Comparison of ENCODE assay signal across 1 cellular context in the genomic region with DNA sequence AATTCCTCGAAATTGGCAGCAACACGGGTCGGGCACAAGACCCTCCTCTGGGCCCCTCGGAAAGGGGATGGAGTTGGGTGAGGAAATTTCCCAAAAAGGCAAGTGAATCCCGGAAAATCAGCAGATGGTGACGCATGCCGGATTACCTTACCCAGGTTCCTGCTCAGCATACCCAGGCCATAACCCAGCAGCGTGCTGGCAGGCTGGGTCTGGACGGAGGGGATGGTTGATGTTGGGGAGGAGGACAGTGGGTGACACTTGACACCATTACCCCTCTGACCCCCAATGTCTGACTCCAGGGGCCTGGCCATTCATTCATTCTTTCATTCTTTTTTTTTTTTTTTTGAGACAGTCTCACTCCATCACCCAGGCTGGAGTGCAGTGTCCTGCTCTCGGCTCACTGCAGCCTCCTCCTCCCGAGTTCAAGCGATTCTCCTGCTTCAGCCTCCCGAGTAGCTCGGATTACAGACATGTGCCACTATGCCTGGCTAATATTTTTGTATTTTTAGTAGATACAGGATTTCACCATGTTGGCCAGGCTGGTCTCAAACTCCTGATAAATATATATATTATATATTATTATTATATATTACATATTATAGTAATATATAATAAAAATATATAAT.
TF ChIP-seq lines count a peak whose summit lies in the region.

No MANE protein-coding gene starts in this region.

TF ChIP-seq in HepG2, 621 proteins besides CTCF, POLR2A, EP300 and RAD21 (continued from another document and continues in another):
- TF ChIP-seq FOXK2 (IDR thresholded peaks at IDR 0.05) (no peak), ZNF773 (CRISPR knock-in tag; IDR thresholded peaks at IDR 0.05; ENCODE audit: borderline replicate concordance) (no peak), ZNF530 (CRISPR knock-in tag; IDR thresholded peaks at IDR 0.05; ENCODE audit: low read depth) (no peak), ZNF652 (CRISPR knock-in tag; IDR thresholded peaks at IDR 0.05; ENCODE audit: borderline replicate concordance, low read depth) (no peak), KLF9 (CRISPR knock-in tag; IDR thresholded peaks at IDR 0.05; ENCODE audit: low read depth) (no peak), ZFP37 (CRISPR knock-in tag; IDR thresholded peaks at IDR 0.05; ENCODE audit: borderline replicate concordance) (no peak), CEBPG (CRISPR knock-in tag; IDR thresholded peaks at IDR 0.05) (no peak), ZNF263 (CRISPR knock-in tag; IDR thresholded peaks at IDR 0.05) (no peak), HNF4G (IDR thresholded peaks at IDR 0.05; ENCODE audit: borderline replicate concordance, low read depth, low read length) (no peak), HNF4G (CRISPR knock-in tag; IDR thresholded peaks at IDR 0.05; ENCODE audit: borderline replicate concordance, low read depth) (no peak), NONO (IDR thresholded peaks at IDR 0.05) (no peak), NONO (CRISPR knock-in tag; conservative IDR thresholded peaks at IDR 0.05) (no peak), ZNF17 (CRISPR knock-in tag; IDR thresholded peaks at IDR 0.05) (no peak), POGZ (CRISPR knock-in tag; IDR thresholded peaks at IDR 0.05) (no peak), ZNF737 (CRISPR knock-in tag; IDR thresholded peaks at IDR 0.05; ENCODE audit: borderline replicate concordance) (no peak), TBP (CRISPR knock-in tag; IDR thresholded peaks at IDR 0.05) (no peak), NKX3-1 (CRISPR knock-in tag; IDR thresholded peaks at IDR 0.05) (no peak), ZNF75D (CRISPR knock-in tag; IDR thresholded peaks at IDR 0.05; ENCODE audit: borderline replicate concordance) (0 out of 2 replicates have a peak, but pooled peaks have one; percentile 30), GTF2F1 (IDR thresholded peaks at IDR 0.05; ENCODE audit: low read length) (no peak), FOSL1 (CRISPR knock-in tag; IDR thresholded peaks at IDR 0.05; ENCODE audit: borderline replicate concordance) (no peak), ZNF772 (CRISPR knock-in tag; IDR thresholded peaks at IDR 0.05) (0 out of 2 replicates have a peak, but pooled peaks have one; percentile 61), MLLT10 (CRISPR knock-in tag; IDR thresholded peaks at IDR 0.05) (no peak), RXRB (CRISPR knock-in tag; IDR thresholded peaks at IDR 0.05; ENCODE audit: borderline replicate concordance) (no peak), SRF (IDR thresholded peaks at IDR 0.05; ENCODE audit: low read depth, low read length) (peak; percentile 47; the same call in 1 of the 2 replicates), ZNF251 (CRISPR knock-in tag; IDR thresholded peaks at IDR 0.05) (no peak), RAD51 (IDR thresholded peaks at IDR 0.05; ENCODE audit: borderline replicate concordance) (no peak), ZNF382 (CRISPR knock-in tag; IDR thresholded peaks at IDR 0.05; ENCODE audit: borderline replicate concordance) (no peak), MBD4 (IDR thresholded peaks at IDR 0.05; ENCODE audit: borderline replicate concordance, low read length) (no peak), HNRNPLL (IDR thresholded peaks at IDR 0.05; ENCODE audit: low read depth, low read length, poor library complexity, severe bottlenecking) (no peak), ZNF605 (CRISPR knock-in tag; IDR thresholded peaks at IDR 0.05) (no peak), MTA1 (CRISPR knock-in tag; IDR thresholded peaks at IDR 0.05; ENCODE audit: borderline replicate concordance) (no peak), ZSCAN30 (CRISPR knock-in tag; IDR thresholded peaks at IDR 0.05) (no peak), ZNF3 (CRISPR knock-in tag; IDR thresholded peaks at IDR 0.05) (no peak), ZNF160 (CRISPR knock-in tag; IDR thresholded peaks at IDR 0.05) (no peak), ISX (CRISPR knock-in tag; conservative IDR thresholded peaks at IDR 0.05) (no peak)
- TF ChIP-seq, protein P1, sequence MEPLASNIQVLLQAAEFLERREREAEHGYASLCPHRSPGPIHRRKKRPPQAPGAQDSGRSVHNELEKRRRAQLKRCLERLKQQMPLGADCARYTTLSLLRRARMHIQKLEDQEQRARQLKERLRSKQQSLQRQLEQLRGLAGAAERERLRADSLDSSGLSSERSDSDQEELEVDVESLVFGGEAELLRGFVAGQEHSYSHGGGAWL (CRISPR knock-in tag; IDR thresholded peaks at IDR 0.05): peak; percentile 6; the same call in 1 of the 2 replicates
- TF ChIP-seq, protein P2, sequence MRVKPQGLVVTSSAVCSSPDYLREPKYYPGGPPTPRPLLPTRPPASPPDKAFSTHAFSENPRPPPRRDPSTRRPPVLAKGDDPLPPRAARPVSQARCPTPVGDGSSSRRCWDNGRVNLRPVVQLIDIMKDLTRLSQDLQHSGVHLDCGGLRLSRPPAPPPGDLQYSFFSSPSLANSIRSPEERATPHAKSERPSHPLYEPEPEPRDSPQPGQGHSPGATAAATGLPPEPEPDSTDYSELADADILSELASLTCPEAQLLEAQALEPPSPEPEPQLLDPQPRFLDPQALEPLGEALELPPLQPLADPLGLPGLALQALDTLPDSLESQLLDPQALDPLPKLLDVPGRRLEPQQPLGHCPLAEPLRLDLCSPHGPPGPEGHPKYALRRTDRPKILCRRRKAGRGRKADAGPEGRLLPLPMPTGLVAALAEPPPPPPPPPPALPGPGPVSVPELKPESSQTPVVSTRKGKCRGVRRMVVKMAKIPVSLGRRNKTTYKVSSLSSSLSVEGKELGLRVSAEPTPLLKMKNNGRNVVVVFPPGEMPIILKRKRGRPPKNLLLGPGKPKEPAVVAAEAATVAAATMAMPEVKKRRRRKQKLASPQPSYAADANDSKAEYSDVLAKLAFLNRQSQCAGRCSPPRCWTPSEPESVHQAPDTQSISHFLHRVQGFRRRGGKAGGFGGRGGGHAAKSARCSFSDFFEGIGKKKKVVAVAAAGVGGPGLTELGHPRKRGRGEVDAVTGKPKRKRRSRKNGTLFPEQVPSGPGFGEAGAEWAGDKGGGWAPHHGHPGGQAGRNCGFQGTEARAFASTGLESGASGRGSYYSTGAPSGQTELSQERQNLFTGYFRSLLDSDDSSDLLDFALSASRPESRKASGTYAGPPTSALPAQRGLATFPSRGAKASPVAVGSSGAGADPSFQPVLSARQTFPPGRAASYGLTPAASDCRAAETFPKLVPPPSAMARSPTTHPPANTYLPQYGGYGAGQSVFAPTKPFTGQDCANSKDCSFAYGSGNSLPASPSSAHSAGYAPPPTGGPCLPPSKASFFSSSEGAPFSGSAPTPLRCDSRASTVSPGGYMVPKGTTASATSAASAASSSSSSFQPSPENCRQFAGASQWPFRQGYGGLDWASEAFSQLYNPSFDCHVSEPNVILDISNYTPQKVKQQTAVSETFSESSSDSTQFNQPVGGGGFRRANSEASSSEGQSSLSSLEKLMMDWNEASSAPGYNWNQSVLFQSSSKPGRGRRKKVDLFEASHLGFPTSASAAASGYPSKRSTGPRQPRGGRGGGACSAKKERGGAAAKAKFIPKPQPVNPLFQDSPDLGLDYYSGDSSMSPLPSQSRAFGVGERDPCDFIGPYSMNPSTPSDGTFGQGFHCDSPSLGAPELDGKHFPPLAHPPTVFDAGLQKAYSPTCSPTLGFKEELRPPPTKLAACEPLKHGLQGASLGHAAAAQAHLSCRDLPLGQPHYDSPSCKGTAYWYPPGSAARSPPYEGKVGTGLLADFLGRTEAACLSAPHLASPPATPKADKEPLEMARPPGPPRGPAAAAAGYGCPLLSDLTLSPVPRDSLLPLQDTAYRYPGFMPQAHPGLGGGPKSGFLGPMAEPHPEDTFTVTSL (CRISPR knock-in tag; IDR thresholded peaks at IDR 0.05; ENCODE audit: borderline replicate concordance): no peak
- TF ChIP-seq, protein P3, sequence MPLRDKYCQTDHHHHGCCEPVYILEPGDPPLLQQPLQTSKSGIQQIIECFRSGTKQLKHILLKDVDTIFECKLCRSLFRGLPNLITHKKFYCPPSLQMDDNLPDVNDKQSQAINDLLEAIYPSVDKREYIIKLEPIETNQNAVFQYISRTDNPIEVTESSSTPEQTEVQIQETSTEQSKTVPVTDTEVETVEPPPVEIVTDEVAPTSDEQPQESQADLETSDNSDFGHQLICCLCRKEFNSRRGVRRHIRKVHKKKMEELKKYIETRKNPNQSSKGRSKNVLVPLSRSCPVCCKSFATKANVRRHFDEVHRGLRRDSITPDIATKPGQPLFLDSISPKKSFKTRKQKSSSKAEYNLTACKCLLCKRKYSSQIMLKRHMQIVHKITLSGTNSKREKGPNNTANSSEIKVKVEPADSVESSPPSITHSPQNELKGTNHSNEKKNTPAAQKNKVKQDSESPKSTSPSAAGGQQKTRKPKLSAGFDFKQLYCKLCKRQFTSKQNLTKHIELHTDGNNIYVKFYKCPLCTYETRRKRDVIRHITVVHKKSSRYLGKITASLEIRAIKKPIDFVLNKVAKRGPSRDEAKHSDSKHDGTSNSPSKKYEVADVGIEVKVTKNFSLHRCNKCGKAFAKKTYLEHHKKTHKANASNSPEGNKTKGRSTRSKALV (CRISPR knock-in tag; IDR thresholded peaks at IDR 0.05): no peak
- TF ChIP-seq, protein P4, sequence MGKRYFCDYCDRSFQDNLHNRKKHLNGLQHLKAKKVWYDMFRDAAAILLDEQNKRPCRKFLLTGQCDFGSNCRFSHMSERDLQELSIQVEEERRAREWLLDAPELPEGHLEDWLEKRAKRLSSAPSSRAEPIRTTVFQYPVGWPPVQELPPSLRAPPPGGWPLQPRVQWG (CRISPR knock-in tag; IDR thresholded peaks at IDR 0.05; ENCODE audit: borderline replicate concordance, low read depth): no peak
- TF ChIP-seq, protein P5, sequence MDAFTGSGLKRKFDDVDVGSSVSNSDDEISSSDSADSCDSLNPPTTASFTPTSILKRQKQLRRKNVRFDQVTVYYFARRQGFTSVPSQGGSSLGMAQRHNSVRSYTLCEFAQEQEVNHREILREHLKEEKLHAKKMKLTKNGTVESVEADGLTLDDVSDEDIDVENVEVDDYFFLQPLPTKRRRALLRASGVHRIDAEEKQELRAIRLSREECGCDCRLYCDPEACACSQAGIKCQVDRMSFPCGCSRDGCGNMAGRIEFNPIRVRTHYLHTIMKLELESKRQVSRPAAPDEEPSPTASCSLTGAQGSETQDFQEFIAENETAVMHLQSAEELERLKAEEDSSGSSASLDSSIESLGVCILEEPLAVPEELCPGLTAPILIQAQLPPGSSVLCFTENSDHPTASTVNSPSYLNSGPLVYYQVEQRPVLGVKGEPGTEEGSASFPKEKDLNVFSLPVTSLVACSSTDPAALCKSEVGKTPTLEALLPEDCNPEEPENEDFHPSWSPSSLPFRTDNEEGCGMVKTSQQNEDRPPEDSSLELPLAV (CRISPR knock-in tag; conservative IDR thresholded peaks at IDR 0.05; ENCODE audit: low read depth): no peak
- TF ChIP-seq, protein P6, sequence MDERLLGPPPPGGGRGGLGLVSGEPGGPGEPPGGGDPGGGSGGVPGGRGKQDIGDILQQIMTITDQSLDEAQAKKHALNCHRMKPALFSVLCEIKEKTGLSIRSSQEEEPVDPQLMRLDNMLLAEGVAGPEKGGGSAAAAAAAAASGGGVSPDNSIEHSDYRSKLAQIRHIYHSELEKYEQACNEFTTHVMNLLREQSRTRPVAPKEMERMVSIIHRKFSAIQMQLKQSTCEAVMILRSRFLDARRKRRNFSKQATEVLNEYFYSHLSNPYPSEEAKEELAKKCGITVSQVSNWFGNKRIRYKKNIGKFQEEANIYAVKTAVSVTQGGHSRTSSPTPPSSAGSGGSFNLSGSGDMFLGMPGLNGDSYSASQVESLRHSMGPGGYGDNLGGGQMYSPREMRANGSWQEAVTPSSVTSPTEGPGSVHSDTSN (CRISPR knock-in tag; IDR thresholded peaks at IDR 0.05): no peak
- TF ChIP-seq, protein P7, sequence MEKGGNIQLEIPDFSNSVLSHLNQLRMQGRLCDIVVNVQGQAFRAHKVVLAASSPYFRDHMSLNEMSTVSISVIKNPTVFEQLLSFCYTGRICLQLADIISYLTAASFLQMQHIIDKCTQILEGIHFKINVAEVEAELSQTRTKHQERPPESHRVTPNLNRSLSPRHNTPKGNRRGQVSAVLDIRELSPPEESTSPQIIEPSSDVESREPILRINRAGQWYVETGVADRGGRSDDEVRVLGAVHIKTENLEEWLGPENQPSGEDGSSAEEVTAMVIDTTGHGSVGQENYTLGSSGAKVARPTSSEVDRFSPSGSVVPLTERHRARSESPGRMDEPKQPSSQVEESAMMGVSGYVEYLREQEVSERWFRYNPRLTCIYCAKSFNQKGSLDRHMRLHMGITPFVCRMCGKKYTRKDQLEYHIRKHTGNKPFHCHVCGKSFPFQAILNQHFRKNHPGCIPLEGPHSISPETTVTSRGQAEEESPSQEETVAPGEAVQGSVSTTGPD (CRISPR knock-in tag; IDR thresholded peaks at IDR 0.05): no peak
- TF ChIP-seq, protein P8, sequence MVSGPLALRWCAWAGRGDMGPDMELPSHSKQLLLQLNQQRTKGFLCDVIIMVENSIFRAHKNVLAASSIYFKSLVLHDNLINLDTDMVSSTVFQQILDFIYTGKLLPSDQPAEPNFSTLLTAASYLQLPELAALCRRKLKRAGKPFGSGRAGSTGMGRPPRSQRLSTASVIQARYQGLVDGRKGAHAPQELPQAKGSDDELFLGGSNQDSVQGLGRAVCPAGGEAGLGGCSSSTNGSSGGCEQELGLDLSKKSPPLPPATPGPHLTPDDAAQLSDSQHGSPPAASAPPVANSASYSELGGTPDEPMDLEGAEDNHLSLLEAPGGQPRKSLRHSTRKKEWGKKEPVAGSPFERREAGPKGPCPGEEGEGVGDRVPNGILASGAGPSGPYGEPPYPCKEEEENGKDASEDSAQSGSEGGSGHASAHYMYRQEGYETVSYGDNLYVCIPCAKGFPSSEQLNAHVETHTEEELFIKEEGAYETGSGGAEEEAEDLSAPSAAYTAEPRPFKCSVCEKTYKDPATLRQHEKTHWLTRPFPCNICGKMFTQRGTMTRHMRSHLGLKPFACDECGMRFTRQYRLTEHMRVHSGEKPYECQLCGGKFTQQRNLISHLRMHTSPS (CRISPR knock-in tag; IDR thresholded peaks at IDR 0.05; ENCODE audit: low read depth): no peak
- TF ChIP-seq, protein P9, sequence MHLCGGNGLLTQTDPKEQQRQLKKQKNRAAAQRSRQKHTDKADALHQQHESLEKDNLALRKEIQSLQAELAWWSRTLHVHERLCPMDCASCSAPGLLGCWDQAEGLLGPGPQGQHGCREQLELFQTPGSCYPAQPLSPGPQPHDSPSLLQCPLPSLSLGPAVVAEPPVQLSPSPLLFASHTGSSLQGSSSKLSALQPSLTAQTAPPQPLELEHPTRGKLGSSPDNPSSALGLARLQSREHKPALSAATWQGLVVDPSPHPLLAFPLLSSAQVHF (CRISPR knock-in tag; IDR thresholded peaks at IDR 0.05): no peak
- TF ChIP-seq, protein P10, sequence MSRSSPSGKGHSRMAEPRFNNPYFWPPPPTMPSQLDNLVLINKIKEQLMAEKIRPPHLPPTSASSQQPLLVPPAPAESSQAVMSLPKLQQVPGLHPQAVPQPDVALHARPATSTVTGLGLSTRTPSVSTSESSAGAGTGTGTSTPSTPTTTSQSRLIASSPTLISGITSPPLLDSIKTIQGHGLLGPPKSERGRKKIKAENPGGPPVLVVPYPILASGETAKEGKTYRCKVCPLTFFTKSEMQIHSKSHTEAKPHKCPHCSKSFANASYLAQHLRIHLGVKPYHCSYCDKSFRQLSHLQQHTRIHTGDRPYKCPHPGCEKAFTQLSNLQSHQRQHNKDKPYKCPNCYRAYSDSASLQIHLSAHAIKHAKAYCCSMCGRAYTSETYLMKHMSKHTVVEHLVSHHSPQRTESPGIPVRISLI (CRISPR knock-in tag; IDR thresholded peaks at IDR 0.05; ENCODE audit: borderline replicate concordance): peak; percentile 63; the same call in 1 of the 2 replicates
- TF ChIP-seq, protein P11, sequence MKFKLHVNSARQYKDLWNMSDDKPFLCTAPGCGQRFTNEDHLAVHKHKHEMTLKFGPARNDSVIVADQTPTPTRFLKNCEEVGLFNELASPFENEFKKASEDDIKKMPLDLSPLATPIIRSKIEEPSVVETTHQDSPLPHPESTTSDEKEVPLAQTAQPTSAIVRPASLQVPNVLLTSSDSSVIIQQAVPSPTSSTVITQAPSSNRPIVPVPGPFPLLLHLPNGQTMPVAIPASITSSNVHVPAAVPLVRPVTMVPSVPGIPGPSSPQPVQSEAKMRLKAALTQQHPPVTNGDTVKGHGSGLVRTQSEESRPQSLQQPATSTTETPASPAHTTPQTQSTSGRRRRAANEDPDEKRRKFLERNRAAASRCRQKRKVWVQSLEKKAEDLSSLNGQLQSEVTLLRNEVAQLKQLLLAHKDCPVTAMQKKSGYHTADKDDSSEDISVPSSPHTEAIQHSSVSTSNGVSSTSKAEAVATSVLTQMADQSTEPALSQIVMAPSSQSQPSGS (CRISPR knock-in tag; IDR thresholded peaks at IDR 0.05): no peak
